Comparison of ENCODE assay signal across 1 cellular context in the genomic region with DNA sequence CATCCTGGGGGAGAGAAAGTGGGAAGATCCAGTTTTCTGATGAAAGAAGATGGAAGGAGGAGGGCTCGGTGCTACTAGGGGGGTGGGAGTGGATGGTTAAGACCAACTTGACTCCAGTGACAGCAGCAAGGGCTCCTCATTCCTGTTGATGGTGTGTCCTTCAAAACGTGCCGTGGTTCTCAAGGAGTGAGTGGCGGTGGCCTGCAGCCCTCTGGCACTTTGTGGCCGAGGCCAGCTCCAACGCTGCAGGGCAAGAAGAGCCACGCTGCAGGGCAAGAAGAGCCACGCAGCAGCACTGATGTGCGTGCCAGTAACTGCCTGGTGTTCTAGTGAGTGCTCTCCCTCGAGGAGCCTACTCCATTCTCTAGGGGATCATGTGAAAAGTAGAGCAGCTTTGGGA.
TF ChIP-seq lines count a peak whose summit lies in the region.

No MANE protein-coding gene starts in this region.

TF ChIP-seq in IMR-90, 13 proteins besides CTCF, POLR2A, EP300 and RAD21:
- TF ChIP-seq CEBPB (IDR thresholded peaks at IDR 0.05; ENCODE audit: low read depth, low read length) (no peak), MXI1 (IDR thresholded peaks at IDR 0.05; ENCODE audit: borderline replicate concordance, low read depth, low read length) (no peak), NFE2L2 (IDR thresholded peaks at IDR 0.05; ENCODE audit: low read depth, low read length) (no peak), FOS (IDR thresholded peaks at IDR 0.05; ENCODE audit: low read depth, low read length) (no peak), SMC3 (IDR thresholded peaks at IDR 0.05; ENCODE audit: low read depth, low read length) (no peak), MAFK (IDR thresholded peaks at IDR 0.05; ENCODE audit: low read depth, low read length) (no peak), CHD1 (IDR thresholded peaks at IDR 0.05; ENCODE audit: low read depth, low read length) (no peak), RCOR1 (IDR thresholded peaks at IDR 0.05; ENCODE audit: insufficient replicate concordance, low read length) (no peak)
- TF ChIP-seq, protein P1, sequence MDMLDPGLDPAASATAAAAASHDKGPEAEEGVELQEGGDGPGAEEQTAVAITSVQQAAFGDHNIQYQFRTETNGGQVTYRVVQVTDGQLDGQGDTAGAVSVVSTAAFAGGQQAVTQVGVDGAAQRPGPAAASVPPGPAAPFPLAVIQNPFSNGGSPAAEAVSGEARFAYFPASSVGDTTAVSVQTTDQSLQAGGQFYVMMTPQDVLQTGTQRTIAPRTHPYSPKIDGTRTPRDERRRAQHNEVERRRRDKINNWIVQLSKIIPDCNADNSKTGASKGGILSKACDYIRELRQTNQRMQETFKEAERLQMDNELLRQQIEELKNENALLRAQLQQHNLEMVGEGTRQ (IDR thresholded peaks at IDR 0.05; ENCODE audit: low read depth, low read length), result no peak
